27 cellular contexts compared by ENCODE assay signal in the genomic region with DNA sequence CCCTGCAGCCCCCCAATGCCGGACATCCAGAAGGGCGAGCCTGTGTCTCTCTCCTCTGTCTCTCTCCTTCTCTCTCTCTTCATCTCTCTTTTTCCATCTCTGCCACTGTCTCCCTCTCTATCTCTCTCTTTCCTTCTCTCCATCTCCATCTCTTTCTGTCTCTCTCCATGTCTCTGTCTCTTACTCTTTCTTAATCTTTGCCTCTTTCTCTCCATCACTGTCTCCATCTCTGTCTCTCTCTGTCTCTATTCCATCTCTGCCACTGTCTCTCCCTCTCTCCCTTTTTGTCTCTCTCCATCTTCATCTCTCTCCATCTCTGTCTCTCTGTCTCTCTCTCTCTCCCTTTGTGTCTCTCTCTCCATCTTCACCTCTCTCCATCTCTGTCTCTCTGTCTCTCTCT.
"Had no signal": no experiment of that assay in that cellular context is flagged by ENCODE, and none has a peak within 500 bp of the region (broad histone marks: within the 10 kb centered on the region; RNA-seq: fewer than 3 reads in every experiment).

No MANE protein-coding gene starts in this region.

- H3K4me1 ChIP-seq: neural progenitor cell, psoas muscle, upper lobe of right lung, uterus had no signal

- H3K4me1 Mint-ChIP-seq: natural killer cell; nephron; stimulated activated memory B cell treated with anti-CD40 and anti-IgM and Interleukin-4, amounts not matched to agents 10 μg/mL and 1 μg/mL and 100 μg/mL, for 72 hours had no signal

- H3K27ac Mint-ChIP-seq: naive thymus-derived CD4-positive, alpha-beta T cell; natural killer cell; nephron; neural progenitor cell; stimulated activated memory B cell treated with anti-CD40 and anti-IgM and Interleukin-4, amounts not matched to agents 10 μg/mL and 1 μg/mL and 100 μg/mL, for 72 hours; stimulated activated naive CD8-positive, alpha-beta T cell treated with anti-CD3 and anti-CD28 coated beads, Interleukin-15, amount 100 ng/mL, for 72 hours; type B pancreatic cell had no signal

- H3K27me3 ChIP-seq: pancreas, right lobe of liver, testis had no signal

- H3K4me3 ChIP-seq: neural progenitor cell, pancreas, psoas muscle, right lobe of liver, sigmoid colon, suprapubic skin, testis, tibial artery, transverse colon, upper lobe of right lung, uterus had no signal

- H3K9me3 Mint-ChIP-seq: natural killer cell; nephron; neural progenitor cell; stimulated activated memory B cell treated with anti-CD40 and anti-IgM and Interleukin-4, amounts not matched to agents 10 μg/mL and 1 μg/mL and 100 μg/mL, for 72 hours; stimulated activated naive CD8-positive, alpha-beta T cell treated with anti-CD3 and anti-CD28 coated beads, Interleukin-15, amount 100 ng/mL, for 72 hours; type B pancreatic cell had no signal

- H3K36me3 Mint-ChIP-seq: natural killer cell; neural progenitor cell; stimulated activated memory B cell treated with anti-CD40 and anti-IgM and Interleukin-4, amounts not matched to agents 10 μg/mL and 1 μg/mL and 100 μg/mL, for 72 hours; type B pancreatic cell had no signal

- DNase-seq: naive thymus-derived CD4-positive, alpha-beta T cell; natural killer cell; nucleus accumbens; pancreas; psoas muscle; right lobe of liver; sigmoid colon; small intestine; stimulated activated CD4-positive, alpha-beta T cell treated with anti-CD3 and anti-CD28 coated beads, Interleukin-15, amount 100 ng/mL, for 24 hours; stimulated activated CD4-positive, alpha-beta T cell treated with anti-CD3 and anti-CD28 coated beads, Interleukin-2, amount 100 ng/mL, for 24 hours; stimulated activated CD4-positive, alpha-beta T cell treated with anti-CD3 and anti-CD28 coated beads, Interleukin-2, amount 100 ng/mL, for 48 hours; stimulated activated CD4-positive, alpha-beta T cell treated with anti-CD3 and anti-CD28 coated beads, Interleukin-4, amount 100 ng/mL, for 24 hours; stimulated activated naive CD4-positive, alpha-beta T cell; stimulated activated naive CD8-positive, alpha-beta T cell treated with anti-CD3 and anti-CD28 coated beads, Interleukin-15, amount 100 ng/mL, for 72 hours; stimulated activated naive CD8-positive, alpha-beta T cell treated with anti-CD3 and anti-CD28 coated beads, Interleukin-15, Interleukin-2, amounts not matched to agents 100 U/mL and 50 U/mL, for 24 hours; substantia nigra; testis; tibial artery; transverse colon; upper lobe of right lung; uterus had no signal

- H3K9me3 ChIP-seq: neutrophil, pancreas, psoas muscle, right lobe of liver, sigmoid colon, suprapubic skin, testis, tibial artery, transverse colon, upper lobe of right lung, uterus had no signal

- H3K27ac ChIP-seq: neural progenitor cell, neutrophil, pancreas, psoas muscle, right lobe of liver, sigmoid colon, suprapubic skin, testis, tibial artery, transverse colon, upper lobe of right lung, uterus had no signal

- H3K36me3 ChIP-seq: neural progenitor cell, neutrophil, pancreas, right lobe of liver, sigmoid colon, suprapubic skin, tibial artery, transverse colon, upper lobe of right lung, uterus had no signal

- H3K4me3 Mint-ChIP-seq: natural killer cell; nephron; neural progenitor cell; stimulated activated memory B cell treated with anti-CD40 and anti-IgM and Interleukin-4, amounts not matched to agents 10 μg/mL and 1 μg/mL and 100 μg/mL, for 72 hours; stimulated activated naive CD8-positive, alpha-beta T cell treated with anti-CD3 and anti-CD28 coated beads, Interleukin-15, amount 100 ng/mL, for 72 hours; type B pancreatic cell had no signal
